12 cellular contexts compared by ENCODE assay signal in genomic region chr3:152279474-152279873, GRCh38. TPM values are rescaled to one million over a fixed set of nuclear protein-coding genes. Genes with fewer than 3 reads are reported as not detected.
DNase-seq lines count a peak whose midpoint lies in the region; ATAC-seq and TF ChIP-seq lines count a peak whose summit lies in the region.
"Had no signal": no experiment of that assay in that cellular context is flagged by ENCODE, and none has a peak within 500 bp of the region (broad histone marks: within the 10 kb centered on the region; RNA-seq: fewer than 3 reads in every experiment).

No MANE protein-coding gene starts in this region.

- no peak overlapping the region for H2BK120ac ChIP-seq in neuronal stem cell (ENCODE audit: low read depth, low read length)

- no peak overlapping the region for H2BK12ac ChIP-seq in neuronal stem cell (ENCODE audit: low read length)

- H3K23ac ChIP-seq in neuronal stem cell (ENCODE audit: low read depth, low read length, poor library complexity) = no peak overlapping the region

- H3K4me3 ChIP-seq in MM.1S (ENCODE audit: low read length) (peak overlapping the region; percentile 43), coronary artery (peak overlapping the region; percentile 51), sigmoid colon (peak overlapping the region in 1 of 4 donors; percentile 3), aorta (ENCODE audit: low read length in 2 of 2) (peak overlapping the region in 1 of 2 donors; percentile 40), neuronal stem cell (ENCODE audit: low read length in 2 of 2) (no peak overlapping the region)
- H3K4me3 ChIP-seq: colonic mucosa had no signal

- H3K9ac ChIP-seq in MM.1S (ENCODE audit: low read length) (peak overlapping the region; percentile 60; the same call in 1 of the 2 replicates), neuronal stem cell (ENCODE audit: low read depth, low read length, poor library complexity) (no peak overlapping the region)

- H3K27ac ChIP-seq in MM.1S (ENCODE audit: low read length) = peak overlapping the region; percentile 92; the same call in 1 of the 2 replicates
- peak overlapping the region; percentile 66 to 100 for H3K27ac ChIP-seq in coronary artery
- peak overlapping the region; percentile 98 to 99 (median 99) for H3K27ac ChIP-seq in sigmoid colon
- H3K27ac ChIP-seq in aorta (ENCODE audit: low read depth in 1 of 2, low read length in 2 of 2) = peak overlapping the region in 1 of 2 donors; percentile 67
- no peak overlapping the region for H3K27ac ChIP-seq in neuronal stem cell (replicated peaks; ENCODE audit: low read length)
- H3K27ac ChIP-seq: colonic mucosa had no signal

- intact Hi-C loops in activated CD4-positive, alpha-beta T cell treated with anti-CD3 and anti-CD28 coated beads, Interleukin-2, amount 10 ng/mL, durations not matched to agents 24 days and 14 days (cut with micrococcal nuclease) = loop anchor here (5.0 kb wide), 1 partner anchor 207 kb away; no protein-coding TSS in a partner anchor
- intact Hi-C loops in sigmoid colon (cut with DNase I) = no loop called here
- intact Hi-C loops in aorta (cut with DNase I) = loop anchor here (10.0 kb wide), 2 partner anchors 45 to 165 kb away; no protein-coding TSS in a partner anchor

- H3K36me3 Mint-ChIP-seq in activated CD4-positive, alpha-beta T cell treated with anti-CD3 and anti-CD28 coated beads, Interleukin-2, amount 10 ng/mL, durations not matched to agents 24 days and 14 days (ENCODE audit: low read depth) = peaks cover 13% of the 10 kb centered on the region
- H3K36me3 Mint-ChIP-seq: WTC11 had no signal

- WGBS in sigmoid colon, 2 donors = 68 to 85% methylated on average over 3 of the region's 3 CpGs
- 75 to 78% methylated on average over 3 of the region's 3 CpGs for WGBS in aorta, 2 donors
- WGBS in neuronal stem cell (ENCODE audit: extremely low coverage in 2 of 2, insufficient read length in 2 of 2, insufficient replicate concordance in 1 of 2), 2 donors = no CpG with 5 or more reads among the region's 3 CpGs

- no peak overlapping the region for H2AFZ ChIP-seq in MM.1S (ENCODE audit: low read length)
- no peak overlapping the region for H2AFZ ChIP-seq in neuronal stem cell (ENCODE audit: low read length)

- H3K4me1 ChIP-seq in MM.1S (ENCODE audit: low read length) = peaks cover 48% of the 10 kb centered on the region
- peaks cover 0 to 100% (median 93%) of the 10 kb centered on the region in 4 donors for H3K4me1 ChIP-seq in sigmoid colon
- H3K4me1 ChIP-seq in aorta (ENCODE audit: control insufficient read depth in 1 of 2, insufficient read depth in 2 of 2, low read length in 2 of 2) = peaks cover 7 to 8% of the 10 kb centered on the region in 2 donors
- H3K4me1 ChIP-seq in neuronal stem cell (ENCODE audit: control insufficient read depth in 2 of 2, insufficient read depth in 1 of 2, low read depth in 1 of 2, low read length in 2 of 2) = peaks cover 2 to 6% of the 10 kb centered on the region in 2 donors

- H3K27me3 ChIP-seq in MM.1S (replicated peaks; ENCODE audit: insufficient read depth, low read length) = no peaks in the 10 kb centered on the region
- H3K27me3 ChIP-seq in sigmoid colon = no peaks in the 10 kb centered on the region
- no peaks in the 10 kb centered on the region for H3K27me3 ChIP-seq in aorta (ENCODE audit: control insufficient read depth in 1 of 2, insufficient read depth in 2 of 2, low read length in 1 of 2)
- H3K27me3 ChIP-seq in neuronal stem cell (ENCODE audit: control insufficient read depth in 3 of 3, insufficient read depth in 3 of 3, low read depth in 1 of 3, low read length in 3 of 3) = no peaks in the 10 kb centered on the region
- H3K27me3 ChIP-seq: colonic mucosa had no signal

- H3K27ac Mint-ChIP-seq in activated CD4-positive, alpha-beta T cell treated with anti-CD3 and anti-CD28 coated beads, Interleukin-2, amount 10 ng/mL, durations not matched to agents 24 days and 14 days = peak overlapping the region; percentile 77

- DNase-seq in activated CD4-positive, alpha-beta T cell treated with anti-CD3 and anti-CD28 coated beads, Interleukin-2, amount 10 ng/mL, durations not matched to agents 24 days and 14 days = peak; percentile 46
- DNase-seq in activated CD4-positive, alpha-beta T cell treated with anti-CD3 and anti-CD28 coated beads, Interleukin-2, amount 50 U/mL, for 4 hours = no peak
- DNase-seq in MM.1S (no peak), coronary artery (ENCODE audit: low spot score) (no peak), sigmoid colon (no peak), aorta (no peak), neuronal stem cell (ENCODE audit: low spot score) (no peak)
- no peak for DNase-seq in stimulated activated CD4-positive, alpha-beta T cell treated with anti-CD3 and anti-CD28 coated beads, Interleukin-4, amount 100 ng/mL, for 1 hour
- DNase-seq: colonic mucosa, HCEC 1CT had no signal

- H3K9me2 ChIP-seq in MM.1S (replicated peaks; ENCODE audit: insufficient read depth, low read length) = no peaks in the 10 kb centered on the region

- H3K4ac ChIP-seq in neuronal stem cell (ENCODE audit: low read length) = no peak overlapping the region

- H4K91ac ChIP-seq in neuronal stem cell (ENCODE audit: low read depth, low read length, poor library complexity) = no peak overlapping the region

- H2AK5ac ChIP-seq in neuronal stem cell (ENCODE audit: low read depth, low read length) = no peak overlapping the region

- H3K79me1 ChIP-seq in neuronal stem cell (ENCODE audit: low read depth, low read length) = no peaks in the 10 kb centered on the region

- H3K9me3 Mint-ChIP-seq in activated CD4-positive, alpha-beta T cell treated with anti-CD3 and anti-CD28 coated beads, Interleukin-2, amount 10 ng/mL, durations not matched to agents 24 days and 14 days = no peaks in the 10 kb centered on the region
- H3K9me3 Mint-ChIP-seq: WTC11 had no signal

- H2BK5ac ChIP-seq in neuronal stem cell (ENCODE audit: low read length) = no peak overlapping the region

- peaks cover 8% of the 10 kb centered on the region for H4K20me1 ChIP-seq in MM.1S (ENCODE audit: insufficient read depth, low read length)

- peak overlapping the region; percentile 77 for H3K4me3 Mint-ChIP-seq in activated CD4-positive, alpha-beta T cell treated with anti-CD3 and anti-CD28 coated beads, Interleukin-2, amount 10 ng/mL, durations not matched to agents 24 days and 14 days
- H3K4me3 Mint-ChIP-seq: WTC11 had no signal

- H3K18ac ChIP-seq in neuronal stem cell (ENCODE audit: low read length) = no peak overlapping the region

- no peak for TF ChIP-seq POLR2A in sigmoid colon (IDR thresholded peaks at IDR 0.05)

- H3K14ac ChIP-seq in neuronal stem cell (ENCODE audit: low read length) = no peak overlapping the region

- H3K79me2 ChIP-seq in MM.1S (ENCODE audit: low read length) = peaks cover 99% of the 10 kb centered on the region

- H3K4me2 ChIP-seq in MM.1S (ENCODE audit: low read depth, low read length) (peak overlapping the region; percentile 91), neuronal stem cell (ENCODE audit: insufficient read depth, low read length, poor library complexity, severe bottlenecking) (no peak overlapping the region)

- no peaks in the 10 kb centered on the region for H3K27me3 Mint-ChIP-seq in activated CD4-positive, alpha-beta T cell treated with anti-CD3 and anti-CD28 coated beads, Interleukin-2, amount 10 ng/mL, durations not matched to agents 24 days and 14 days

- ATAC-seq in aorta (ENCODE audit: low FRiP score) = no peak
- ATAC-seq: HepG2, WTC11 had no signal

- H2BK15ac ChIP-seq in neuronal stem cell (ENCODE audit: low read length) = no peak overlapping the region

- H3K4me1 Mint-ChIP-seq in activated CD4-positive, alpha-beta T cell treated with anti-CD3 and anti-CD28 coated beads, Interleukin-2, amount 10 ng/mL, durations not matched to agents 24 days and 14 days = peaks cover 67% of the 10 kb centered on the region

- H4K8ac ChIP-seq in neuronal stem cell (ENCODE audit: low read depth, low read length) = no peak overlapping the region

- no peak for TF ChIP-seq CTCF in MM.1S (IDR thresholded peaks at IDR 0.05; ENCODE audit: low read length)
- no peak for TF ChIP-seq CTCF in coronary artery (IDR thresholded peaks at IDR 0.05)
- no peak for TF ChIP-seq CTCF in sigmoid colon (IDR thresholded peaks at IDR 0.05)

- TF ChIP-seq EP300 in sigmoid colon (IDR thresholded peaks at IDR 0.05) = no peak

- peaks cover 69% of the 10 kb centered on the region for H3F3A ChIP-seq in MM.1S (ENCODE audit: insufficient read depth, low read length)

- H3K9me3 ChIP-seq in MM.1S (replicated peaks; ENCODE audit: insufficient read depth, low read length) = no peaks in the 10 kb centered on the region
- no peaks in the 10 kb centered on the region for H3K9me3 ChIP-seq in sigmoid colon
- H3K9me3 ChIP-seq in aorta (ENCODE audit: control insufficient read depth, low read length) = no peaks in the 10 kb centered on the region
- no peaks in the 10 kb centered on the region for H3K9me3 ChIP-seq in neuronal stem cell (replicated peaks in 1 of 2; ENCODE audit: control insufficient read depth in 2 of 2, insufficient read depth in 1 of 2, low read depth in 1 of 2, low read length in 2 of 2)
- H3K9me3 ChIP-seq: colonic mucosa had no signal

- no peaks in the 10 kb centered on the region; the same call in 1 of the 2 replicates for H3K36me3 ChIP-seq in MM.1S (replicated peaks; ENCODE audit: insufficient read depth, low read length)
- no peaks in the 10 kb centered on the region for H3K36me3 ChIP-seq in sigmoid colon
- H3K36me3 ChIP-seq in aorta (ENCODE audit: control insufficient read depth in 1 of 2, insufficient read depth in 2 of 2, low read length in 1 of 2) = no peaks in the 10 kb centered on the region
- no peaks in the 10 kb centered on the region for H3K36me3 ChIP-seq in neuronal stem cell (replicated peaks in 1 of 2; ENCODE audit: control insufficient read depth in 2 of 2, insufficient read depth in 2 of 2, low read length in 2 of 2)
- H3K36me3 ChIP-seq: colonic mucosa had no signal

RNA-seq across cellular contexts. Expression of gene MBNL1, which starts 10.7 kb away (rescaled TPM):
- 296 and 298 TPM in 2 replicates for total RNA-seq in activated CD4-positive, alpha-beta T cell treated with anti-CD3 and anti-CD28 coated beads, Interleukin-2, amount 10 ng/mL, durations not matched to agents 24 days and 14 days
- total RNA-seq in sigmoid colon (100 to 1,000 TPM; 602 to 898 (median 756) TPM), aorta (100 to 1,000 TPM; 485 to 689 TPM)
- polyA plus RNA-seq in sigmoid colon (10 to 100 TPM; 60.5 to 74.7 (median 67.3) TPM), aorta (100 to 1,000 TPM; 141 to 182 TPM)
- polyA plus RNA-seq in neuronal stem cell (2013, experiment 1 of 2) = 5.8 TPM
- polyA plus RNA-seq in neuronal stem cell (2013, experiment 2 of 2) = 6.1 TPM

Comparison
In these comparisons a context has a peak if more than half of its experiments do, and no peak if none do; other contexts are left out.
1. H3K4me3 ChIP-seq: peak in MM.1S (single experiment) and coronary artery (single experiment); none in neuronal stem cell (0 of 2).